Comparison of ENCODE assay signal across 1 cellular context in the genomic region with DNA sequence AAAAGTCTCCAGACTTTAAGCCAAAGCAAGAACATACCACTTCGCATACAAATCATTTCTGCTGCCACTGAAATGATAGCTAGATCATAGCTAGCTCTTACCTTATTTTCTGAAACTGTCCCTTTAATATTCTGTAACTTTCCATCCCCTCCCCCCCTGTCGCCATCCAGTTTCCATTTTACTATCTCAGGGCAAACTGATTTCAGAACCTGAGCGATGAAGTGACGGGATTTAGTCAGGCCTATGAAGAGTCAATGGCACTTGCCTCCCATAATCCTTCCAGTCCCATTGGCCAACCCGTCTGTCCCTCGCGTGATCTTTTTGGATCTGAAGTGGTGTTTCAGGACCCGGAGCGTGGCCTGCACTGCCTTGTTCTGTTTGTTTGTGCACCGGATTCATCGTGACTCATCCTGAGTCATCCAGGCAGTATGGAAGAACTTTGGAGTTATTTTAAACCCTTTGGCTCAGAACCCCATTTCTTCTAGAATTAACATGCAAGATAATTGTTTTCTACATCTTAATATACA.
TF ChIP-seq lines count a peak whose summit lies in the region.

No MANE protein-coding gene starts in this region.

TF ChIP-seq in K562, 482 proteins besides CTCF, POLR2A, EP300 and RAD21 (continued from another document):
- TF ChIP-seq ZNF277 (CRISPR knock-in tag; IDR thresholded peaks at IDR 0.05; ENCODE audit: borderline replicate concordance): no peak
- no peak for TF ChIP-seq ZNF143 (CRISPR knock-in tag; IDR thresholded peaks at IDR 0.05)
- peak; percentile 94 for TF ChIP-seq SMARCA4 (IDR thresholded peaks at IDR 0.05)
- peak; percentile 75 to 77; a peak in 3 of 4 replicates for TF ChIP-seq KDM1A (IDR thresholded peaks at IDR 0.05)
- peak; percentile 100 for TF ChIP-seq FOSL1 (tag; conservative IDR thresholded peaks at IDR 0.05)
- peak; percentile 73 for TF ChIP-seq NFE2 (IDR thresholded peaks at IDR 0.05; ENCODE audit: low read depth)
- TF ChIP-seq HINFP (tag; conservative IDR thresholded peaks at IDR 0.05; ENCODE audit: low read depth): peak; percentile 59; the same call in 1 of the 2 replicates
- TF ChIP-seq GATAD2B (IDR thresholded peaks at IDR 0.05; ENCODE audit: borderline replicate concordance): peak; percentile 35; the same call in 1 of the 2 replicates
- TF ChIP-seq, protein P1, sequence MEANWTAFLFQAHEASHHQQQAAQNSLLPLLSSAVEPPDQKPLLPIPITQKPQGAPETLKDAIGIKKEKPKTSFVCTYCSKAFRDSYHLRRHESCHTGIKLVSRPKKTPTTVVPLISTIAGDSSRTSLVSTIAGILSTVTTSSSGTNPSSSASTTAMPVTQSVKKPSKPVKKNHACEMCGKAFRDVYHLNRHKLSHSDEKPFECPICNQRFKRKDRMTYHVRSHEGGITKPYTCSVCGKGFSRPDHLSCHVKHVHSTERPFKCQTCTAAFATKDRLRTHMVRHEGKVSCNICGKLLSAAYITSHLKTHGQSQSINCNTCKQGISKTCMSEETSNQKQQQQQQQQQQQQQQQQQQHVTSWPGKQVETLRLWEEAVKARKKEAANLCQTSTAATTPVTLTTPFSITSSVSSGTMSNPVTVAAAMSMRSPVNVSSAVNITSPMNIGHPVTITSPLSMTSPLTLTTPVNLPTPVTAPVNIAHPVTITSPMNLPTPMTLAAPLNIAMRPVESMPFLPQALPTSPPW (CRISPR knock-in tag; IDR thresholded peaks at IDR 0.05): peak; percentile 22; the same call in 1 of the 2 replicates
- TF ChIP-seq SMARCC2 (IDR thresholded peaks at IDR 0.05; ENCODE audit: low read depth): peak; percentile 81
- TF ChIP-seq FOXK2 (conservative IDR thresholded peaks at IDR 0.05 in 1 of 2, IDR thresholded peaks at IDR 0.05 in 1 of 2; ENCODE audit: low read depth in 2 of 2): 0 out of 4 replicates have a peak, but pooled peaks of 1 of the 2 experiments have one; percentile 39
- peak; percentile 39 for TF ChIP-seq RBBP5 (IDR thresholded peaks at IDR 0.05; ENCODE audit: borderline replicate concordance, insufficient read depth, low read length, poor library complexity, severe bottlenecking)
- TF ChIP-seq CXXC5 (CRISPR knock-in tag; IDR thresholded peaks at IDR 0.05): 0 out of 2 replicates have a peak, but pooled peaks have one; percentile 37
- TF ChIP-seq ZFP91 (CRISPR knock-in tag; IDR thresholded peaks at IDR 0.05): peak; percentile 72; the same call in 1 of the 2 replicates
- TF ChIP-seq NRF1 (conservative IDR thresholded peaks at IDR 0.05 in 1 of 2, IDR thresholded peaks at IDR 0.05 in 1 of 2): peak in 1 of 2 experiments; percentile 29; a peak in 1 of 4 replicates
- TF ChIP-seq MLLT1 (IDR thresholded peaks at IDR 0.05): peak in 1 of 2 experiments; percentile 31; a peak in 1 of 4 replicates
- TF ChIP-seq C11orf30 (IDR thresholded peaks at IDR 0.05; ENCODE audit: low read depth): peak; percentile 50; the same call in 1 of the 2 replicates
- TF ChIP-seq ZNF316 (IDR thresholded peaks at IDR 0.05): peak; percentile 23; the same call in 1 of the 2 replicates
- TF ChIP-seq HMGN3 (IDR thresholded peaks at IDR 0.05; ENCODE audit: borderline replicate concordance, extremely low read depth, insufficient read length, low read depth, low read length): no peak
- no peak for TF ChIP-seq PURB (CRISPR knock-in tag; IDR thresholded peaks at IDR 0.05; ENCODE audit: low read depth)
- TF ChIP-seq NFE2L1 (tag; IDR thresholded peaks at IDR 0.05; ENCODE audit: borderline replicate concordance, low read depth): peak; percentile 48; the same call in 1 of the 2 replicates
- TF ChIP-seq ZNF639 (CRISPR knock-in tag; conservative IDR thresholded peaks at IDR 0.05 in 1 of 2, IDR thresholded peaks at IDR 0.05 in 1 of 2): 0 out of 4 replicates have a peak, but pooled peaks of 1 of the 2 experiments have one; percentile 40
- TF ChIP-seq ATF7 (IDR thresholded peaks at IDR 0.05): peak; percentile 64
- peak; percentile 25; the same call in 1 of the 2 replicates for TF ChIP-seq ZNF263 (CRISPR knock-in tag; IDR thresholded peaks at IDR 0.05; ENCODE audit: borderline replicate concordance)
- TF ChIP-seq MTA1 (IDR thresholded peaks at IDR 0.05; ENCODE audit: borderline replicate concordance): peak; percentile 29; the same call in 1 of the 2 replicates
- TF ChIP-seq, protein P2, sequence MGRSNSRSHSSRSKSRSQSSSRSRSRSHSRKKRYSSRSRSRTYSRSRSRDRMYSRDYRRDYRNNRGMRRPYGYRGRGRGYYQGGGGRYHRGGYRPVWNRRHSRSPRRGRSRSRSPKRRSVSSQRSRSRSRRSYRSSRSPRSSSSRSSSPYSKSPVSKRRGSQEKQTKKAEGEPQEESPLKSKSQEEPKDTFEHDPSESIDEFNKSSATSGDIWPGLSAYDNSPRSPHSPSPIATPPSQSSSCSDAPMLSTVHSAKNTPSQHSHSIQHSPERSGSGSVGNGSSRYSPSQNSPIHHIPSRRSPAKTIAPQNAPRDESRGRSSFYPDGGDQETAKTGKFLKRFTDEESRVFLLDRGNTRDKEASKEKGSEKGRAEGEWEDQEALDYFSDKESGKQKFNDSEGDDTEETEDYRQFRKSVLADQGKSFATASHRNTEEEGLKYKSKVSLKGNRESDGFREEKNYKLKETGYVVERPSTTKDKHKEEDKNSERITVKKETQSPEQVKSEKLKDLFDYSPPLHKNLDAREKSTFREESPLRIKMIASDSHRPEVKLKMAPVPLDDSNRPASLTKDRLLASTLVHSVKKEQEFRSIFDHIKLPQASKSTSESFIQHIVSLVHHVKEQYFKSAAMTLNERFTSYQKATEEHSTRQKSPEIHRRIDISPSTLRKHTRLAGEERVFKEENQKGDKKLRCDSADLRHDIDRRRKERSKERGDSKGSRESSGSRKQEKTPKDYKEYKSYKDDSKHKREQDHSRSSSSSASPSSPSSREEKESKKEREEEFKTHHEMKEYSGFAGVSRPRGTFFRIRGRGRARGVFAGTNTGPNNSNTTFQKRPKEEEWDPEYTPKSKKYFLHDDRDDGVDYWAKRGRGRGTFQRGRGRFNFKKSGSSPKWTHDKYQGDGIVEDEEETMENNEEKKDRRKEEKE (IDR thresholded peaks at IDR 0.05; ENCODE audit: borderline replicate concordance in 1 of 2, control insufficient read depth in 1 of 2, low read depth in 2 of 2, low read length in 1 of 2): no peak
- peak; percentile 94 for TF ChIP-seq DPF2 (IDR thresholded peaks at IDR 0.05)
- peak in 1 of 2 experiments; percentile 57; a peak in 2 of 4 replicates for TF ChIP-seq HDAC1 (IDR thresholded peaks at IDR 0.05)
- TF ChIP-seq DMBX1 (CRISPR knock-in tag; IDR thresholded peaks at IDR 0.05; ENCODE audit: borderline replicate concordance): peak; percentile 43; the same call in 1 of the 2 replicates
- TF ChIP-seq GATA2 (CRISPR knock-in tag; IDR thresholded peaks at IDR 0.05): no peak
- TF ChIP-seq NR2C2 (CRISPR knock-in tag; IDR thresholded peaks at IDR 0.05): no peak
- TF ChIP-seq NR2C2 (tag; IDR thresholded peaks at IDR 0.05): peak; percentile 60
- TF ChIP-seq CC2D1A (IDR thresholded peaks at IDR 0.05): peak; percentile 92
- TF ChIP-seq RBM22 (IDR thresholded peaks at IDR 0.05; ENCODE audit: low read depth, low read length, poor library complexity, severe bottlenecking): no peak
- TF ChIP-seq, protein P3, sequence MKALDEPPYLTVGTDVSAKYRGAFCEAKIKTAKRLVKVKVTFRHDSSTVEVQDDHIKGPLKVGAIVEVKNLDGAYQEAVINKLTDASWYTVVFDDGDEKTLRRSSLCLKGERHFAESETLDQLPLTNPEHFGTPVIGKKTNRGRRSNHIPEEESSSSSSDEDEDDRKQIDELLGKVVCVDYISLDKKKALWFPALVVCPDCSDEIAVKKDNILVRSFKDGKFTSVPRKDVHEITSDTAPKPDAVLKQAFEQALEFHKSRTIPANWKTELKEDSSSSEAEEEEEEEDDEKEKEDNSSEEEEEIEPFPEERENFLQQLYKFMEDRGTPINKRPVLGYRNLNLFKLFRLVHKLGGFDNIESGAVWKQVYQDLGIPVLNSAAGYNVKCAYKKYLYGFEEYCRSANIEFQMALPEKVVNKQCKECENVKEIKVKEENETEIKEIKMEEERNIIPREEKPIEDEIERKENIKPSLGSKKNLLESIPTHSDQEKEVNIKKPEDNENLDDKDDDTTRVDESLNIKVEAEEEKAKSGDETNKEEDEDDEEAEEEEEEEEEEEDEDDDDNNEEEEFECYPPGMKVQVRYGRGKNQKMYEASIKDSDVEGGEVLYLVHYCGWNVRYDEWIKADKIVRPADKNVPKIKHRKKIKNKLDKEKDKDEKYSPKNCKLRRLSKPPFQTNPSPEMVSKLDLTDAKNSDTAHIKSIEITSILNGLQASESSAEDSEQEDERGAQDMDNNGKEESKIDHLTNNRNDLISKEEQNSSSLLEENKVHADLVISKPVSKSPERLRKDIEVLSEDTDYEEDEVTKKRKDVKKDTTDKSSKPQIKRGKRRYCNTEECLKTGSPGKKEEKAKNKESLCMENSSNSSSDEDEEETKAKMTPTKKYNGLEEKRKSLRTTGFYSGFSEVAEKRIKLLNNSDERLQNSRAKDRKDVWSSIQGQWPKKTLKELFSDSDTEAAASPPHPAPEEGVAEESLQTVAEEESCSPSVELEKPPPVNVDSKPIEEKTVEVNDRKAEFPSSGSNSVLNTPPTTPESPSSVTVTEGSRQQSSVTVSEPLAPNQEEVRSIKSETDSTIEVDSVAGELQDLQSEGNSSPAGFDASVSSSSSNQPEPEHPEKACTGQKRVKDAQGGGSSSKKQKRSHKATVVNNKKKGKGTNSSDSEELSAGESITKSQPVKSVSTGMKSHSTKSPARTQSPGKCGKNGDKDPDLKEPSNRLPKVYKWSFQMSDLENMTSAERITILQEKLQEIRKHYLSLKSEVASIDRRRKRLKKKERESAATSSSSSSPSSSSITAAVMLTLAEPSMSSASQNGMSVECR (CRISPR knock-in tag; IDR thresholded peaks at IDR 0.05): no peak
- TF ChIP-seq, protein P4, sequence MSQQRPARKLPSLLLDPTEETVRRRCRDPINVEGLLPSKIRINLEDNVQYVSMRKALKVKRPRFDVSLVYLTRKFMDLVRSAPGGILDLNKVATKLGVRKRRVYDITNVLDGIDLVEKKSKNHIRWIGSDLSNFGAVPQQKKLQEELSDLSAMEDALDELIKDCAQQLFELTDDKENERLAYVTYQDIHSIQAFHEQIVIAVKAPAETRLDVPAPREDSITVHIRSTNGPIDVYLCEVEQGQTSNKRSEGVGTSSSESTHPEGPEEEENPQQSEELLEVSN (IDR thresholded peaks at IDR 0.05; ENCODE audit: borderline replicate concordance in 1 of 2, extremely low read depth in 1 of 2, insufficient read depth in 1 of 2, insufficient read length in 1 of 2, low read depth in 1 of 2, low read length in 1 of 2, poor library complexity in 1 of 2, severe bottlenecking in 1 of 2): peak in 1 of 2 experiments; percentile 33
